In genomic region chr10:93065675-93066543, GRCh38 we compare ENCODE assay signal across 1 cellular context.
TF ChIP-seq lines count a peak whose summit lies in the region.

No MANE protein-coding gene starts in this region.

TF ChIP-seq in IMR-90, 13 proteins besides CTCF, POLR2A, EP300 and RAD21:
- TF ChIP-seq ELK1 (IDR thresholded peaks at IDR 0.05; ENCODE audit: borderline replicate concordance, low read depth, low read length) (no peak), MXI1 (IDR thresholded peaks at IDR 0.05; ENCODE audit: borderline replicate concordance, low read depth, low read length) (no peak)
